Comparison of ENCODE assay signal across 15 cellular contexts in genomic region chr2:241773511-241774418, GRCh38. TPM values are rescaled to one million over a fixed set of nuclear protein-coding genes. Genes with fewer than 3 reads are reported as not detected.
DNase-seq lines count a peak whose midpoint lies in the region; TF ChIP-seq lines count a peak whose summit lies in the region.
"Had no signal": no experiment of that assay in that cellular context is flagged by ENCODE, and none has a peak within 500 bp of the region (broad histone marks: within the 10 kb centered on the region; RNA-seq: fewer than 3 reads in every experiment).

No MANE protein-coding gene starts in this region.

- H3K4me3 ChIP-seq in SK-N-MC (no peak overlapping the region), mesenchymal stem cell (ENCODE audit: insufficient read depth in 1 of 2, low read depth in 1 of 2, low read length in 2 of 2) (no peak overlapping the region), uterus (no peak overlapping the region)
- H3K4me3 ChIP-seq: gastrocnemius medialis had no signal

- H3K18ac ChIP-seq in mesenchymal stem cell (ENCODE audit: low read depth in 1 of 2, low read length in 2 of 2) = no peak overlapping the region

- H2AFZ ChIP-seq in mesenchymal stem cell (ENCODE audit: low read depth, low read length) = no peak overlapping the region

- TF ChIP-seq CTCF in uterus (IDR thresholded peaks at IDR 0.05) = no peak

- DNase-seq in COR-L47 (lab: John Stamatoyannopoulos, UW) (peak; percentile 58), HuH-7.5 (ENCODE audit: low spot score) (peak; percentile 13), SK-N-MC (ENCODE audit: low read depth, low spot score) (no peak), mesenchymal stem cell (no peak), uterus (no peak), NCI-H82 (lab: John Stamatoyannopoulos, UW) (no peak), NAMALWA (ENCODE audit: low spot score) (no peak), islet precursor cell (no peak)
- DNase-seq: activated B cell treated with CpG ODN at 0.5 μM for 24 hours; activated naive CD4-positive, alpha-beta T cell treated with Interleukin-2 at 50 U/mL for 16 hours; NCI-H1105 treated with DMSO at 0.1 percent for 48 hours; RPMI8226 had no signal

- H2BK12ac ChIP-seq in mesenchymal stem cell (ENCODE audit: low read length in 2 of 2) = no peak overlapping the region

- H3K23ac ChIP-seq in mesenchymal stem cell (ENCODE audit: low read length in 2 of 2) = no peak overlapping the region

- WGBS in mesenchymal stem cell = 88% methylated on average over 29 of the region's 29 CpGs

- H2BK120ac ChIP-seq in mesenchymal stem cell (ENCODE audit: low read depth, low read length) = no peak overlapping the region

- peak overlapping the region in 1 of 2 experiments; percentile 42 for H3K14ac ChIP-seq in mesenchymal stem cell (ENCODE audit: low read length in 2 of 2)

- no peaks in the 10 kb centered on the region for H3K79me1 ChIP-seq in mesenchymal stem cell (replicated peaks; ENCODE audit: low read length, poor library complexity, severe bottlenecking)

- H4K8ac ChIP-seq in mesenchymal stem cell (ENCODE audit: low read length) = no peak overlapping the region

- no peak overlapping the region for H4K91ac ChIP-seq in mesenchymal stem cell (ENCODE audit: low read length)

- no peak overlapping the region for H3K9ac ChIP-seq in SK-N-MC (ENCODE audit: insufficient read length)
- no peak overlapping the region for H3K9ac ChIP-seq in mesenchymal stem cell (ENCODE audit: low read length)

- TF ChIP-seq POLR2A in uterus (IDR thresholded peaks at IDR 0.05) = no peak

- peak overlapping the region; percentile 31; the same call in 1 of the 2 replicates for H3K27ac ChIP-seq in SK-N-MC
- H3K27ac ChIP-seq in mesenchymal stem cell (ENCODE audit: low read length, poor library complexity, severe bottlenecking) = no peak overlapping the region
- no peak overlapping the region for H3K27ac ChIP-seq in uterus
- H3K27ac ChIP-seq: gastrocnemius medialis, HL-60 had no signal

- peaks cover 0 to 57% of the 10 kb centered on the region in 2 experiments for H3K27me3 ChIP-seq in mesenchymal stem cell (ENCODE audit: control insufficient read depth in 1 of 2, insufficient read depth in 1 of 2, low read length in 2 of 2)
- H3K27me3 ChIP-seq in uterus = peaks cover 0 to 4% of the 10 kb centered on the region in 2 donors

- H3K36me3 ChIP-seq in SK-N-MC (ENCODE audit: insufficient read depth, low read length) (no peaks in the 10 kb centered on the region), mesenchymal stem cell (ENCODE audit: control insufficient read depth in 1 of 2, insufficient read depth in 2 of 2, low read depth in 1 of 2, low read length in 2 of 2) (peaks cover 0 to 13% of the 10 kb centered on the region in 2 experiments), uterus (no peaks in the 10 kb centered on the region)
- H3K36me3 ChIP-seq: gastrocnemius medialis had no signal

- H3K4me1 ChIP-seq in mesenchymal stem cell (ENCODE audit: control insufficient read depth, insufficient read depth, low read depth, low read length) (peaks cover 54% of the 10 kb centered on the region), uterus (no peaks in the 10 kb centered on the region)

- H3K9me3 ChIP-seq in SK-N-MC (ENCODE audit: low read depth, low read length) (no peaks in the 10 kb centered on the region), mesenchymal stem cell (ENCODE audit: control insufficient read depth, low read length) (no peaks in the 10 kb centered on the region), uterus (no peaks in the 10 kb centered on the region)
- H3K9me3 ChIP-seq: gastrocnemius medialis had no signal

- no peak overlapping the region for H3K4me2 ChIP-seq in mesenchymal stem cell (ENCODE audit: low read length, poor library complexity, severe bottlenecking)

- H2BK5ac ChIP-seq in mesenchymal stem cell (ENCODE audit: low read depth, low read length, poor library complexity, severe bottlenecking) = no peak overlapping the region

- H2BK15ac ChIP-seq in mesenchymal stem cell (ENCODE audit: low read depth, poor library complexity, severe bottlenecking) = no peak overlapping the region

- intact Hi-C loops in uterus (cut with DNase I; ENCODE audit: low total_unique reads) = no loop called here

- H2AK5ac ChIP-seq in mesenchymal stem cell (ENCODE audit: low read length, severe bottlenecking) = peak overlapping the region; percentile 27

- H3K4ac ChIP-seq in mesenchymal stem cell (ENCODE audit: low read depth in 1 of 2, low read length in 2 of 2) = no peak overlapping the region

RNA-seq across cellular contexts. Expression of gene GAL3ST2, which starts 2.9 kb away (rescaled TPM):
- 0.06 TPM for polyA plus RNA-seq in mesenchymal stem cell (2013, experiment 1 of 2)
- polyA plus RNA-seq in mesenchymal stem cell (2013, experiment 2 of 2) = 0.07 TPM
- total RNA-seq in uterus = under 1 TPM in 2 of 4 donors, not detected in 2; 0.21 to 0.29 TPM
- total RNA-seq: activated B cell treated with CpG ODN at 0.5 μM for 24 hours, pulmonary artery endothelial cell had no signal

RNA-seq across cellular contexts. Expression of gene NEU4, which starts 35.2 kb away (rescaled TPM):
- polyA plus RNA-seq in mesenchymal stem cell (2013, experiment 1 of 2) = not detected
- polyA plus RNA-seq in mesenchymal stem cell (2013, experiment 2 of 2) = 0.11 TPM
- under 1 TPM in 2 of 4 donors, not detected in 2; 0.21 to 0.29 TPM for total RNA-seq in uterus
- total RNA-seq: pulmonary artery endothelial cell had no signal

RNA-seq across cellular contexts. Expression of gene D2HGDH, which starts 39.3 kb away (rescaled TPM):
- 5.7 TPM for polyA plus RNA-seq in mesenchymal stem cell (2013, experiment 1 of 2)
- 5.3 TPM for polyA plus RNA-seq in mesenchymal stem cell (2013, experiment 2 of 2)
- total RNA-seq in uterus = 10 to 100 TPM in 2 of 4 donors, 1 to 10 TPM in 2; 5.3 to 54.4 (median 13.7) TPM

Comparison
In these comparisons a context has a peak if more than half of its experiments do, and no peak if none do; other contexts are left out.
1. DNase-seq: peak in COR-L47 (single experiment) and HuH-7.5 (single experiment); none in SK-N-MC (single experiment), mesenchymal stem cell (single experiment), uterus (0 of 2), NCI-H82 (single experiment), NAMALWA (single experiment) and islet precursor cell (single experiment).